1 cellular context compared by ENCODE assay signal in genomic region chr21:36479415-36480402, GRCh38.
TF ChIP-seq lines count a peak whose summit lies in the region.

TSS of gene CLDN14 (minus strand) at chr21:36480122. CDS start at chr21:36461695, 18,427 bp downstream.

TF ChIP-seq in WTC11, 78 proteins besides CTCF, POLR2A, EP300 and RAD21 (continued from another document):
- TF ChIP-seq ZNF532 (CRISPR knock-in tag; IDR thresholded peaks at IDR 0.05; ENCODE audit: borderline replicate concordance) (no peak), ZNF263 (CRISPR knock-in tag; IDR thresholded peaks at IDR 0.05; ENCODE audit: low read depth) (no peak)
